26 cellular contexts compared by ENCODE assay signal in the genomic region with DNA sequence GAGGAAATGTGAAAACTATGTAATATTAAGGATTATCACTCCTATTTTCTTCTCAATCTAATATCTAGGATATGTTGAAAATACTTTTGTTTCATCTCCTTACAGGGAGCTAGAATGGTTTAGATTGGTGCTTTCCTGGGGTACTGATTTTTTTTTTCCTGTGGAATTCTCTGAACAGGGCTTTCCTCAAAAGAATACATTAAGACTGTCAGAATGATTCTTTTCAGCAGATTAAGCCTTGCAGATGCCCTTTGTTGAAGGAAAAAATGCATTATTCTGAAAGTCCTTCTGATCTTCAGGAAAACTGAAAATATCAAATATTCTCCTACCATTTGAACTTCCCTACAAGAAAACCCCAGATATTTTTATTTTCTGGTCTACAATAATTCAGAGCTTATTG.
DNase-seq lines count a peak whose midpoint lies in the region; ATAC-seq and TF ChIP-seq lines count a peak whose summit lies in the region.
"Had no signal": no experiment of that assay in that cellular context is flagged by ENCODE, and none has a peak within 500 bp of the region (broad histone marks: within the 10 kb centered on the region; RNA-seq: fewer than 3 reads in every experiment).

No MANE protein-coding gene starts in this region.

- peaks cover 35% of the 10 kb centered on the region for H3K79me2 ChIP-seq in neural cell (replicated peaks; ENCODE audit: insufficient read depth, low read length)
- no peaks in the 10 kb centered on the region for H3K79me2 ChIP-seq in GM23248 (ENCODE audit: insufficient read depth)

- H3K9ac ChIP-seq in HUES64 (ENCODE audit: low read depth, low read length) (0 out of 2 replicates have a peak overlapping the region, but pooled peaks have one; percentile 3), neural cell (ENCODE audit: low read length) (peak overlapping the region; percentile 40), GM23248 (no peak overlapping the region)
- H3K9ac ChIP-seq: KMS-11 had no signal

- H3K36me3 ChIP-seq in HUES64 (ENCODE audit: insufficient read depth, low read length) (peaks cover 3% of the 10 kb centered on the region; the same call in 1 of the 2 replicates), neural cell (ENCODE audit: insufficient read depth, low read length) (no peaks in the 10 kb centered on the region), GM23248 (ENCODE audit: low read depth) (no peaks in the 10 kb centered on the region)

- no peaks in the 10 kb centered on the region for H3K9me3 ChIP-seq in HUES64 (ENCODE audit: insufficient read depth, low read depth, low read length)
- H3K9me3 ChIP-seq in neural cell (ENCODE audit: low read length) = no peaks in the 10 kb centered on the region
- H3K9me3 ChIP-seq in GM23248 (ENCODE audit: low read depth) = no peaks in the 10 kb centered on the region
- H3K9me3 ChIP-seq: Caco-2 had no signal

- TF ChIP-seq CTCF in endothelial cell (IDR thresholded peaks at IDR 0.05; ENCODE audit: unreplicated experiment) (no peak), neural cell (IDR thresholded peaks at IDR 0.05; ENCODE audit: poor library complexity, severe bottlenecking) (no peak), natural killer cell (IDR thresholded peaks at IDR 0.05) (no peak)

- H3K4me1 Mint-ChIP-seq in endothelial cell (ENCODE audit: unreplicated experiment) (peaks cover 56% of the 10 kb centered on the region), natural killer cell (no peaks in the 10 kb centered on the region)
- H3K4me1 Mint-ChIP-seq: B cell, IgD-negative memory B cell had no signal

- H3K27ac Mint-ChIP-seq in endothelial cell (ENCODE audit: unreplicated experiment) (peak overlapping the region; percentile 28), natural killer cell (no peak overlapping the region)
- H3K27ac Mint-ChIP-seq: B cell; CD8-positive, alpha-beta T cell; IgD-negative memory B cell had no signal

- DNase-seq in endothelial cell (ENCODE audit: low spot score) (no peak), natural killer cell (no peak), GM23248 (no peak)
- DNase-seq: Caco-2; CD8-positive, alpha-beta T cell; DMS 273 treated with DMSO at 0.1 percent for 48 hours; DMS79; EL; GDM1; MM.1S; NCI-H1048; NCI-H1694; NCI-H2029 treated with DMSO at 0.1 percent for 48 hours; NCI-H446 treated with DMSO at 0.1 percent for 48 hours; SIG-M5; SW 1271 had no signal

- peak; percentile 9 for TF ChIP-seq RAD21 in neural cell (conservative IDR thresholded peaks at IDR 0.05)

- H3K4me2 ChIP-seq in neural cell (ENCODE audit: low read length) = peak overlapping the region; percentile 25
- H3K4me2 ChIP-seq in GM23248 (ENCODE audit: unreplicated experiment) = no peak overlapping the region
- H3K4me2 ChIP-seq: KMS-11 had no signal

- peaks cover 70% of the 10 kb centered on the region for H3K4me1 ChIP-seq in HUES64 (ENCODE audit: insufficient read depth, low read length)
- H3K4me1 ChIP-seq in GM23248 (ENCODE audit: insufficient read depth) = peaks cover 30% of the 10 kb centered on the region
- H3K4me1 ChIP-seq: Caco-2 had no signal

- intact Hi-C loops in natural killer cell (cut with micrococcal nuclease) = no loop called here

- peaks cover 4% of the 10 kb centered on the region for H3K27me3 Mint-ChIP-seq in endothelial cell (ENCODE audit: unreplicated experiment)
- H3K27me3 Mint-ChIP-seq in natural killer cell (ENCODE audit: low read depth in 2 of 2) = no peaks in the 10 kb centered on the region
- H3K27me3 Mint-ChIP-seq: IgD-negative memory B cell had no signal

- H3K4me3 ChIP-seq in HUES64 (ENCODE audit: low read length) (no peak overlapping the region), neural cell (ENCODE audit: low read length) (peak overlapping the region; percentile 17), GM23248 (no peak overlapping the region)
- H3K4me3 ChIP-seq: GM12878, SK-N-MC had no signal

- H3K36me3 Mint-ChIP-seq in endothelial cell (ENCODE audit: low read depth, unreplicated experiment) (peaks cover 6% of the 10 kb centered on the region), natural killer cell (no peaks in the 10 kb centered on the region)
- H3K36me3 Mint-ChIP-seq: CD8-positive, alpha-beta T cell; IgD-negative memory B cell had no signal

- H3K27me3 ChIP-seq in HUES64 (ENCODE audit: insufficient read depth, low read length) (no peaks in the 10 kb centered on the region), neural cell (ENCODE audit: insufficient read depth, low read depth, low read length) (no peaks in the 10 kb centered on the region), GM23248 (replicated peaks; ENCODE audit: insufficient read depth) (no peaks in the 10 kb centered on the region)

- H3K9me3 Mint-ChIP-seq in endothelial cell (ENCODE audit: unreplicated experiment) (no peaks in the 10 kb centered on the region), natural killer cell (no peaks in the 10 kb centered on the region)
- H3K9me3 Mint-ChIP-seq: CD8-positive, alpha-beta T cell had no signal

- no peaks in the 10 kb centered on the region for H3F3A ChIP-seq in neural cell (ENCODE audit: insufficient read depth, low read length, poor library complexity, severe bottlenecking)
- H3F3A ChIP-seq in GM23248 (ENCODE audit: insufficient read depth) = peaks cover 28% of the 10 kb centered on the region

- no peaks in the 10 kb centered on the region for H4K20me1 ChIP-seq in neural cell (ENCODE audit: insufficient read depth)
- no peaks in the 10 kb centered on the region for H4K20me1 ChIP-seq in GM23248 (ENCODE audit: insufficient read depth)

- no peak overlapping the region for H2AFZ ChIP-seq in neural cell (ENCODE audit: low read depth, low read length)
- H2AFZ ChIP-seq in GM23248 = no peak overlapping the region

- H3K27ac ChIP-seq in HUES64 (ENCODE audit: low read depth, low read length) = peak overlapping the region; percentile 14
- peak overlapping the region; percentile 72 for H3K27ac ChIP-seq in neural cell (ENCODE audit: low read length)
- no peak overlapping the region for H3K27ac ChIP-seq in GM23248
- H3K27ac ChIP-seq: C4-2B, KMS-11, SK-N-MC had no signal

- H3K9me2 ChIP-seq in neural cell (ENCODE audit: insufficient read depth, low read length) (no peaks in the 10 kb centered on the region), GM23248 (ENCODE audit: insufficient read depth) (no peaks in the 10 kb centered on the region)

- ATAC-seq in HG02610 (IDR thresholded peaks at IDR 0.05; ENCODE audit: unreplicated experiment) = no peak
- ATAC-seq in natural killer cell = no peak
- no peak for ATAC-seq in HG02623 (IDR thresholded peaks at IDR 0.05; ENCODE audit: unreplicated experiment)
- ATAC-seq: CD8-positive, alpha-beta T cell; GM12878 had no signal

- in situ Hi-C loops in GM23248 (cut with MboI) = no loop called here

- H3K4me3 Mint-ChIP-seq in endothelial cell (ENCODE audit: unreplicated experiment) = no peak overlapping the region
- no peak overlapping the region for H3K4me3 Mint-ChIP-seq in natural killer cell
- H3K4me3 Mint-ChIP-seq: B cell; CD8-positive, alpha-beta T cell; IgD-negative memory B cell had no signal

- no peak for TF ChIP-seq EP300 in neural cell (conservative IDR thresholded peaks at IDR 0.05; ENCODE audit: poor library complexity, severe bottlenecking)

TF ChIP-seq in neural cell, 6 proteins besides CTCF, POLR2A, EP300 and RAD21:
- TF ChIP-seq, protein P1, sequence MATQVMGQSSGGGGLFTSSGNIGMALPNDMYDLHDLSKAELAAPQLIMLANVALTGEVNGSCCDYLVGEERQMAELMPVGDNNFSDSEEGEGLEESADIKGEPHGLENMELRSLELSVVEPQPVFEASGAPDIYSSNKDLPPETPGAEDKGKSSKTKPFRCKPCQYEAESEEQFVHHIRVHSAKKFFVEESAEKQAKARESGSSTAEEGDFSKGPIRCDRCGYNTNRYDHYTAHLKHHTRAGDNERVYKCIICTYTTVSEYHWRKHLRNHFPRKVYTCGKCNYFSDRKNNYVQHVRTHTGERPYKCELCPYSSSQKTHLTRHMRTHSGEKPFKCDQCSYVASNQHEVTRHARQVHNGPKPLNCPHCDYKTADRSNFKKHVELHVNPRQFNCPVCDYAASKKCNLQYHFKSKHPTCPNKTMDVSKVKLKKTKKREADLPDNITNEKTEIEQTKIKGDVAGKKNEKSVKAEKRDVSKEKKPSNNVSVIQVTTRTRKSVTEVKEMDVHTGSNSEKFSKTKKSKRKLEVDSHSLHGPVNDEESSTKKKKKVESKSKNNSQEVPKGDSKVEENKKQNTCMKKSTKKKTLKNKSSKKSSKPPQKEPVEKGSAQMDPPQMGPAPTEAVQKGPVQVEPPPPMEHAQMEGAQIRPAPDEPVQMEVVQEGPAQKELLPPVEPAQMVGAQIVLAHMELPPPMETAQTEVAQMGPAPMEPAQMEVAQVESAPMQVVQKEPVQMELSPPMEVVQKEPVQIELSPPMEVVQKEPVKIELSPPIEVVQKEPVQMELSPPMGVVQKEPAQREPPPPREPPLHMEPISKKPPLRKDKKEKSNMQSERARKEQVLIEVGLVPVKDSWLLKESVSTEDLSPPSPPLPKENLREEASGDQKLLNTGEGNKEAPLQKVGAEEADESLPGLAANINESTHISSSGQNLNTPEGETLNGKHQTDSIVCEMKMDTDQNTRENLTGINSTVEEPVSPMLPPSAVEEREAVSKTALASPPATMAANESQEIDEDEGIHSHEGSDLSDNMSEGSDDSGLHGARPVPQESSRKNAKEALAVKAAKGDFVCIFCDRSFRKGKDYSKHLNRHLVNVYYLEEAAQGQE (IDR thresholded peaks at IDR 0.05; ENCODE audit: borderline replicate concordance) = peak; percentile 66
- TF ChIP-seq MXI1 (conservative IDR thresholded peaks at IDR 0.05; ENCODE audit: poor library complexity, severe bottlenecking) (no peak), SMC3 (conservative IDR thresholded peaks at IDR 0.05; ENCODE audit: poor library complexity) (no peak), EZH2 (IDR thresholded peaks at IDR 0.05; ENCODE audit: borderline replicate concordance, insufficient read depth, low read length, poor library complexity, severe bottlenecking) (no peak), TAF1 (IDR thresholded peaks at IDR 0.05; ENCODE audit: low read depth) (no peak)
